Comparison of ENCODE assay signal across 18 cellular contexts in the genomic region with DNA sequence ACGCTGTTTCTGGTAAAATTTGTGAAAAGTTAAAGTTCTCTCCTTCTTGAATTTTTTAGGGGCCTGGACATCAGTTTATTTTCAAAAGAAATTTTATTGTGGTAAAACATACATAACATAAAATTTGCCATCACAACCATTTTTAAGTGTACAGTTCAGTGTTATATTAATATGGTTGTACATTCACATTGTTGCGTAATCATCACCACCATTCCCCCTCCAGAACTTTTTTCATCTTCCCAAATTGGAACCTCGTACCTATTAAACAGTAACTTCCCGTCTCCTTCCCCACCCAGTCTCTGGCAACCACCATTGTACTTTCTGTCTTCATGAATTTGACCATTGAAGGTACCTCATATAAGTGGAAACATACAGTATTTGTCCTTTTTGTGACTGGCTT. TPM values are rescaled to one million over a fixed set of nuclear protein-coding genes. Genes with fewer than 3 reads are reported as not detected.
A peak's percentile ranks its signal among the peaks of the same experiment; 100 is the strongest.
DNase-seq lines count a peak whose midpoint lies in the region; ATAC-seq, FAIRE-seq and TF ChIP-seq lines count a peak whose summit lies in the region.
"Had no signal": no experiment of that assay in that cellular context is flagged by ENCODE, and none has a peak within 500 bp of the region (broad histone marks: within the 10 kb centered on the region; RNA-seq: fewer than 3 reads in every experiment).

No MANE protein-coding gene starts in this region.

- H3K4me1 ChIP-seq in HepG2 (ENCODE audit: insufficient read depth, low read length) (no peaks in the 10 kb centered on the region), right lobe of liver (no peaks in the 10 kb centered on the region), OCI-LY7 (ENCODE audit: insufficient read depth, low read length, poor library complexity, severe bottlenecking) (no peaks in the 10 kb centered on the region), keratinocyte (ENCODE audit: control insufficient read depth, extremely low read depth, insufficient read depth, low read length) (no peaks in the 10 kb centered on the region)

- H3K79me2 ChIP-seq in HepG2 (ENCODE audit: insufficient read depth, low read length) (no peaks in the 10 kb centered on the region), OCI-LY7 (ENCODE audit: insufficient read depth, low read depth, low read length) (no peaks in the 10 kb centered on the region), keratinocyte (ENCODE audit: control insufficient read depth, insufficient read depth, low read length) (no peaks in the 10 kb centered on the region)

- no peak overlapping the region for H3K27ac ChIP-seq in HepG2 (ENCODE audit: extremely low read length, insufficient read depth, low read length)
- H3K27ac ChIP-seq in right lobe of liver = no peak overlapping the region
- H3K27ac ChIP-seq in OCI-LY7 (ENCODE audit: low read depth, low read length, poor library complexity, severe bottlenecking) = no peak overlapping the region
- no peak overlapping the region for H3K27ac ChIP-seq in keratinocyte (ENCODE audit: control insufficient read depth, insufficient read depth, low read length)
- H3K27ac ChIP-seq: C4-2B, GM23248, HL-60 had no signal

- H3K4me2 ChIP-seq in HepG2 (ENCODE audit: low read depth, low read length) (no peak overlapping the region), OCI-LY7 (ENCODE audit: low read length) (no peak overlapping the region), keratinocyte (ENCODE audit: control insufficient read depth, extremely low read depth, insufficient read depth, low read depth, low read length) (no peak overlapping the region)

- no peaks in the 10 kb centered on the region for H3K9me1 ChIP-seq in keratinocyte (ENCODE audit: control insufficient read depth, extremely low read depth, insufficient read depth, low read length)

- no peaks in the 10 kb centered on the region for H3K9me3 ChIP-seq in HepG2 (ENCODE audit: low read length)
- no peaks in the 10 kb centered on the region for H3K9me3 ChIP-seq in right lobe of liver
- H3K9me3 ChIP-seq in OCI-LY7 (ENCODE audit: low read length) = peaks cover 10% of the 10 kb centered on the region; the same call in 1 of the 2 replicates
- H3K9me3 ChIP-seq in keratinocyte (ENCODE audit: control insufficient read depth, low read depth, low read length) = no peaks in the 10 kb centered on the region

- no peak overlapping the region for H3K9ac ChIP-seq in HepG2 (ENCODE audit: insufficient read depth, low read depth, low read length)
- no peak overlapping the region for H3K9ac ChIP-seq in keratinocyte (ENCODE audit: control insufficient read depth, extremely low read depth, insufficient read depth, low read length)
- H3K9ac ChIP-seq: GM23248 had no signal

- BruUV-seq in HepG2 (replicated peaks; lab: Mats Ljungman, UMichigan) (no TSS peak), OCI-LY7 (replicated peaks; lab: Mats Ljungman, UMichigan) (TSS peak; percentile 2)

- in situ Hi-C loops in HepG2 (cut with HindIII; ENCODE audit: extremely low pct_ligation_motif_present, low pct_unique_long_range_greater_than_20kb) = no loop called here

- TF ChIP-seq CTCF in HepG2 (CRISPR knock-in tag; IDR thresholded peaks at IDR 0.05) (no peak), right lobe of liver (IDR thresholded peaks at IDR 0.05) (no peak), OCI-LY7 (conservative IDR thresholded peaks at IDR 0.05; ENCODE audit: low read length) (no peak), keratinocyte (optimal IDR thresholded peaks at IDR 0.05 in 1 of 3, IDR thresholded peaks at IDR 0.05 in 1 of 3, conservative IDR thresholded peaks at IDR 0.05 in 1 of 3; ENCODE audit: extremely low read depth in 1 of 3, insufficient read depth in 2 of 3, low read length in 3 of 3) (no peak)

- dilution Hi-C loops in keratinocyte (cut with MboI; ENCODE audit: extremely low pct_ligation_motif_present, low sequenced_read_pairs) = no loop called here

- TF ChIP-seq POLR2A in HepG2 (IDR thresholded peaks at IDR 0.05; ENCODE audit: insufficient read depth in 1 of 2, low read depth in 2 of 2, low read length in 2 of 2) = no peak
- TF ChIP-seq POLR2A in right lobe of liver (IDR thresholded peaks at IDR 0.05) = no peak

- H4K20me1 ChIP-seq in HepG2 (ENCODE audit: insufficient read depth, low read length) = no peaks in the 10 kb centered on the region
- no peaks in the 10 kb centered on the region for H4K20me1 ChIP-seq in OCI-LY7 (ENCODE audit: insufficient read depth, low read length)
- no peaks in the 10 kb centered on the region for H4K20me1 ChIP-seq in keratinocyte (ENCODE audit: control insufficient read depth, extremely low read depth, insufficient read depth, low read length)

- H3K36me3 ChIP-seq in HepG2 (replicated peaks in 1 of 2; ENCODE audit: control insufficient read depth in 1 of 2, insufficient read depth in 2 of 2, low read length in 2 of 2) (no peaks in the 10 kb centered on the region), right lobe of liver (no peaks in the 10 kb centered on the region), OCI-LY7 (ENCODE audit: insufficient read depth, low read length) (peaks cover 45% of the 10 kb centered on the region), keratinocyte (ENCODE audit: control insufficient read depth in 2 of 2, extremely low read depth in 1 of 2, insufficient read depth in 2 of 2, low read length in 2 of 2) (peaks cover 0 to 1% of the 10 kb centered on the region in 2 experiments)

- TF ChIP-seq RAD21 in HepG2 (CRISPR knock-in tag; IDR thresholded peaks at IDR 0.05) = no peak

- POLR2A ChIA-PET in HepG2 (lab: Yijun Ruan, JAX) = no interaction called here
- POLR2A ChIA-PET in OCI-LY7 (lab: Charles Lee) = no interaction called here

- 97% methylated on average over 4 of the region's 4 CpGs for WGBS in HepG2 (ENCODE audit: low lambda C conversion rate)
- 92% methylated on average over 4 of the region's 4 CpGs for WGBS in right lobe of liver (ENCODE audit: insufficient coverage, low coverage, low lambda C conversion rate, missing lambda C conversion rate)

- no peaks in the 10 kb centered on the region for H3K9me2 ChIP-seq in OCI-LY7 (ENCODE audit: insufficient read depth, low read length)

- H2AFZ ChIP-seq in HepG2 (ENCODE audit: low read length) (no peak overlapping the region), OCI-LY7 (ENCODE audit: low read length) (no peak overlapping the region), keratinocyte (ENCODE audit: control insufficient read depth, low read length) (no peak overlapping the region)
- H2AFZ ChIP-seq: GM23248 had no signal

- TF ChIP-seq EP300 in HepG2 (IDR thresholded peaks at IDR 0.05; ENCODE audit: low read depth in 2 of 2, low read length in 2 of 2) = no peak
- no peak for TF ChIP-seq EP300 in HepG2 (CRISPR knock-in tag; IDR thresholded peaks at IDR 0.05; ENCODE audit: borderline replicate concordance)

- CTCF ChIA-PET in HepG2 (lab: Yijun Ruan, JAX; ENCODE audit: low intra/inter-chr PET ratio, low total read pairs) = no interaction called here
- CTCF ChIA-PET in OCI-LY7 (lab: Charles Lee; ENCODE audit: unreplicated experiment) = no interaction called here

- H3K4me3 ChIP-seq in HepG2 (replicated peaks in 1 of 3; ENCODE audit: insufficient read depth in 1 of 3, low read depth in 2 of 3, low read length in 3 of 3) (no peak overlapping the region), right lobe of liver (no peak overlapping the region), OCI-LY7 (ENCODE audit: low read depth, low read length, poor library complexity, severe bottlenecking) (no peak overlapping the region), keratinocyte (ENCODE audit: control insufficient read depth in 2 of 3, extremely low read depth in 1 of 3, insufficient read depth in 2 of 3, low read depth in 1 of 3, low read length in 3 of 3) (no peak overlapping the region)
- H3K4me3 ChIP-seq: GM23248 had no signal

- H3K27me3 ChIP-seq in HepG2 (ENCODE audit: control insufficient read depth in 1 of 2, insufficient read depth in 2 of 2, low read length in 2 of 2) (no peaks in the 10 kb centered on the region), right lobe of liver (no peaks in the 10 kb centered on the region), keratinocyte (ENCODE audit: control insufficient read depth, extremely low read depth, insufficient read depth, low read length) (no peaks in the 10 kb centered on the region)

- intact Hi-C loops in HepG2 (cut with micrococcal nuclease; ENCODE audit: unreplicated experiment) (no loop called here), right lobe of liver (cut with DNase I) (no loop called here), OCI-LY7 (cut with micrococcal nuclease; ENCODE audit: unreplicated experiment) (no loop called here)

- FAIRE-seq in HepG2 (lab: Jason Lieb, UNC) (no peak), GM19239 (lab: Jason Lieb, UNC) (peak; percentile 33), keratinocyte (lab: Jason Lieb, UNC) (peak; percentile 26)
- FAIRE-seq: A204.1 had no signal

- no peak for DNase-seq in HepG2 (ENCODE audit: low spot score)
- no peak for DNase-seq in right lobe of liver
- no peak for DNase-seq in GM19239 (ENCODE audit: insufficient read length, low spot score)
- DNase-seq in OCI-LY7 (ENCODE audit: low spot score) = no peak
- DNase-seq in keratinocyte (ENCODE audit: low read depth, low spot score) = no peak
- DNase-seq in NOMO-1 (lab: John Stamatoyannopoulos, UW; ENCODE audit: unreplicated experiment in 2 of 2) = no peak
- DNase-seq in foreskin melanocyte = no peak
- DNase-seq: AML-193; CD4-positive, alpha-beta T cell; DMS153; DMS79; GDM1; GM23248; HCEC 1CT had no signal

- ATAC-seq in HepG2 = no peak
- ATAC-seq in right lobe of liver = no peak
- no peak for ATAC-seq in HG03045 (IDR thresholded peaks at IDR 0.05; ENCODE audit: unreplicated experiment)

RNA-seq across cellular contexts. Expression of a gene that starts 23.0 kb away (rescaled TPM):
- 13.2 and 18.1 TPM in 2 replicates for total RNA-seq in HepG2 (2016; rRNA removed; fragmentation: Illumina TruSeq; extraction: Trizol)
- total RNA-seq in HepG2 (2016; cell fraction: cytosol; rRNA removed; fragmentation: Illumina TruSeq; extraction: Trizol; ENCODE audit: low read depth) = 4.5 and 8.0 TPM in 2 replicates
- 13.9 and 16.6 TPM in 2 replicates for total RNA-seq in HepG2 (2016; cell fraction: insoluble cytoplasmic fraction; rRNA removed; fragmentation: Illumina TruSeq; extraction: Trizol)
- total RNA-seq in HepG2 (2016; cell fraction: membrane; rRNA removed; fragmentation: Illumina TruSeq; extraction: Trizol) = 4.3 TPM in 2 replicates
- total RNA-seq in HepG2 (2016; cell fraction: nucleus; rRNA removed; fragmentation: Illumina TruSeq; extraction: Trizol) = 39.7 and 42.2 TPM in 2 replicates
- polyA plus RNA-seq in HepG2 (2011; rRNA removed) = 11.2 and 13.3 TPM in 2 replicates
- polyA plus RNA-seq in HepG2 (2011; cell fraction: cytosol; rRNA removed) = 1.7 and 3.0 TPM in 2 replicates
- 11.6 and 15.9 TPM in 2 replicates for polyA plus RNA-seq in HepG2 (2011; cell fraction: nucleus; rRNA removed)
- 9.1 and 10.4 TPM in 2 replicates for polyA plus RNA-seq in HepG2 (2012)
- 0.18 and 0.20 TPM in 2 replicates for polyA plus RNA-seq in HepG2 (2016; cell fraction: cytosol; fragmentation: Illumina TruSeq; extraction: Trizol; ENCODE audit: low read depth)
- polyA plus RNA-seq in HepG2 (2016; cell fraction: insoluble cytoplasmic fraction; fragmentation: Illumina TruSeq; extraction: Trizol; ENCODE audit: low read depth) = 5.3 and 5.5 TPM in 2 replicates
- 0.53 and 0.72 TPM in 2 replicates for polyA plus RNA-seq in HepG2 (2016; cell fraction: membrane; fragmentation: Illumina TruSeq; extraction: Trizol; ENCODE audit: low read depth)
- polyA plus RNA-seq in HepG2 (2016; cell fraction: nucleus; fragmentation: Illumina TruSeq; extraction: Trizol; ENCODE audit: insufficient read depth, low read depth) = 10.6 and 13.2 TPM in 2 replicates
- polyA minus RNA-seq in HepG2 (2011; rRNA and poly(A)+ RNA removed; ENCODE audit: low replicate concordance) = 13.8 and 13.9 TPM in 2 replicates
- 20.5 and 24.2 TPM in 2 replicates for polyA minus RNA-seq in HepG2 (2011; cell fraction: cytosol; rRNA and poly(A)+ RNA removed)
- polyA minus RNA-seq in HepG2 (2011; cell fraction: nucleus; rRNA and poly(A)+ RNA removed) = 161 and 189 TPM in 2 replicates
- total RNA-seq in right lobe of liver = 10 to 100 TPM; 21.4 to 30.8 (median 24.8) TPM
- total RNA-seq in OCI-LY7 (2014; rRNA removed; shearing (Covaris generic)) = 33.1 and 43.6 TPM in 2 replicates
- 36.6 and 39.2 TPM in 2 replicates for total RNA-seq in OCI-LY7 (2022)
- polyA plus RNA-seq in keratinocyte = 5.9 to 14.4 TPM (median 11.1 TPM) in 3 replicates
- polyA plus RNA-seq in keratinocyte (2011; ENCODE audit: low read depth) = 29.5 TPM
- polyA plus RNA-seq in keratinocyte (2011; cell fraction: cytosol; rRNA removed) = 2.7 and 8.5 TPM in 2 replicates
- 20.3 and 30.6 TPM in 2 replicates for polyA plus RNA-seq in keratinocyte (2011; cell fraction: nucleus; rRNA removed)
- 6.0 and 7.4 TPM in 2 replicates for polyA plus RNA-seq in keratinocyte (2012; ENCODE audit: low replicate concordance)
- 21.7 to 43.5 TPM (median 22.2 TPM) in 3 replicates for polyA minus RNA-seq in keratinocyte
- polyA minus RNA-seq in keratinocyte (2011; cell fraction: cytosol; rRNA and poly(A)+ RNA removed) = 11.1 TPM
- polyA minus RNA-seq in keratinocyte (2011; cell fraction: nucleus; rRNA and poly(A)+ RNA removed) = 32.4 and 55.3 TPM in 2 replicates
